ENCODE assay signal across 14 cellular contexts in genomic region chr7:69630292-69630691, GRCh38. TPM values are rescaled to one million over a fixed set of nuclear protein-coding genes. Genes with fewer than 3 reads are reported as not detected.
DNase-seq lines count a peak whose midpoint lies in the region; ATAC-seq and TF ChIP-seq lines count a peak whose summit lies in the region.
"Had no signal": no experiment of that assay in that cellular context is flagged by ENCODE, and none has a peak within 500 bp of the region (broad histone marks: within the 10 kb centered on the region; RNA-seq: fewer than 3 reads in every experiment).

No MANE protein-coding gene starts in this region.

- no peak for TF ChIP-seq CTCF in brain microvascular endothelial cell (IDR thresholded peaks at IDR 0.05; ENCODE audit: low read depth, low read length, missing control alignments)
- TF ChIP-seq CTCF in left lung (IDR thresholded peaks at IDR 0.05) = no peak

- peak; percentile 76 for DNase-seq in A172 (ENCODE audit: low spot score)
- DNase-seq in H4 (ENCODE audit: low spot score) = peak; percentile 83
- DNase-seq in brain microvascular endothelial cell = peak; percentile 72
- no peak for DNase-seq in left lung
- DNase-seq in NCI-H2196 (lab: John Stamatoyannopoulos, UW; ENCODE audit: unreplicated experiment) = no peak
- no peak for DNase-seq in 8988T
- no peak for DNase-seq in NCI-H1694 (lab: John Stamatoyannopoulos, UW)
- DNase-seq: activated CD4-positive, alpha-beta T cell treated with anti-CD3 and anti-CD28 coated beads, Interleukin-2, amount 10 ng/mL, durations not matched to agents 24 days and 14 days; activated naive CD4-positive, alpha-beta T cell treated with anti-CD3 and anti-CD28 coated beads, Interleukin-2, amount 10 ng/mL, durations not matched to agents 7 days and 5 days; naive B cell; NCI-H510A treated with DMSO at 0.1 percent for 48 hours; stimulated activated naive CD8-positive, alpha-beta T cell treated with anti-CD3 and anti-CD28 coated beads, Interleukin-15, Interleukin-2, amounts not matched to agents 100 U/mL and 50 U/mL, for 24 hours had no signal

- H3K9me3 ChIP-seq in left lung = no peaks in the 10 kb centered on the region

- H3K27ac ChIP-seq in brain microvascular endothelial cell = no peak overlapping the region
- H3K27ac ChIP-seq in left lung = no peak overlapping the region

- H3K36me3 ChIP-seq in brain microvascular endothelial cell (replicated peaks) (no peaks in the 10 kb centered on the region), left lung (no peaks in the 10 kb centered on the region)

- ATAC-seq in left lung (peak; percentile 41), HG02678 (IDR thresholded peaks at IDR 0.05; ENCODE audit: unreplicated experiment) (no peak)
- ATAC-seq: HCT116; stimulated activated naive CD8-positive, alpha-beta T cell treated with anti-CD3 and anti-CD28 coated beads, Interleukin-15, Interleukin-2, amounts not matched to agents 100 U/mL and 50 U/mL, for 24 hours had no signal

- H3K4me1 ChIP-seq in left lung = no peaks in the 10 kb centered on the region

- H3K4me3 ChIP-seq in brain microvascular endothelial cell (ENCODE audit: low read depth, low read length) = no peak overlapping the region
- H3K4me3 ChIP-seq in left lung = no peak overlapping the region

- in situ Hi-C loops in brain microvascular endothelial cell (cut with HindIII; ENCODE audit: low pct_ligation_motif_present, low sequenced_read_pairs) = no loop called here

- intact Hi-C loops in left lung (cut with DNase I) = no loop called here

- H3K27me3 ChIP-seq in brain microvascular endothelial cell (replicated peaks) (no peaks in the 10 kb centered on the region), left lung (no peaks in the 10 kb centered on the region)

RNA-seq across cellular contexts. Expression of gene AUTS2, which starts 32.0 kb away (rescaled TPM):
- total RNA-seq in A172 (2014; rRNA removed; shearing (Covaris generic)) = 4.0 and 4.6 TPM in 2 replicates
- 4.1 and 4.7 TPM in 2 replicates for total RNA-seq in H4 (2014; rRNA removed; shearing (Covaris generic))
- total RNA-seq in left lung = 10 to 100 TPM; 40.4 to 54.3 TPM

Comparison
In these comparisons a context has a peak if more than half of its experiments do, and no peak if none do; other contexts are left out.
1. DNase-seq: peak in A172 (single experiment), H4 (single experiment) and brain microvascular endothelial cell (single experiment); none in left lung (0 of 2), NCI-H2196 (single experiment), 8988T (single experiment) and NCI-H1694 (single experiment).